6 cellular contexts compared by ENCODE assay signal in genomic region chr1:153962088-153963029, GRCh38. TPM values are rescaled to one million over a fixed set of nuclear protein-coding genes. Genes with fewer than 3 reads are reported as not detected.
A peak's percentile ranks its signal among the peaks of the same experiment; 100 is the strongest.
DNase-seq lines count a peak whose midpoint lies in the region; ATAC-seq and TF ChIP-seq lines count a peak whose summit lies in the region.

No MANE protein-coding gene starts in this region.

- H3K27me3 ChIP-seq in BE2C, result no peaks in the 10 kb centered on the region
- H3K27me3 ChIP-seq in esophagus squamous epithelium, result no peaks in the 10 kb centered on the region

- H3K4me3 ChIP-seq in BE2C (ENCODE audit: low read depth, low read length), result peak overlapping the region; percentile 97
- H3K4me3 ChIP-seq in esophagus squamous epithelium, result peak overlapping the region; percentile 60 to 85 (median 70)

- H3K4me1 Mint-ChIP-seq in stimulated activated effector memory CD8-positive, alpha-beta T cell treated with anti-CD3 and anti-CD28 coated beads, Interleukin-12 subunit alpha, Interleukin-12 subunit beta, amount 100 ng/mL, for 72 hours, result peaks cover 59% of the 10 kb centered on the region

- H3K9me3 ChIP-seq in BE2C (no peaks in the 10 kb centered on the region), esophagus squamous epithelium (no peaks in the 10 kb centered on the region)

- 42 to 54% methylated on average over 3 to 8 of the region's 16 CpGs for WGBS in esophagus squamous epithelium, 2 donors

- intact Hi-C loops in esophagus squamous epithelium (cut with DNase I), result no loop called here

- H3K36me3 ChIP-seq in BE2C (peaks cover 3% of the 10 kb centered on the region), esophagus squamous epithelium (peaks cover 8 to 26% (median 9%) of the 10 kb centered on the region in 3 donors)

- ATAC-seq in stimulated activated effector memory CD8-positive, alpha-beta T cell treated with anti-CD3 and anti-CD28 coated beads, Interleukin-12 subunit alpha, Interleukin-12 subunit beta, amount 100 ng/mL, for 72 hours, result no peak
- ATAC-seq in GM21528 (IDR thresholded peaks at IDR 0.05; ENCODE audit: low FRiP score, unreplicated experiment), result no peak

- DNase-seq in BE2C (no peak), MV-4-11 (lab: John Stamatoyannopoulos, UW) (peak; percentile 46), esophagus squamous epithelium (lab: John Stamatoyannopoulos, UW) (no peak), epidermal melanocyte (ENCODE audit: insufficient read length, low spot score) (no peak)
- DNase-seq in stimulated activated effector memory CD8-positive, alpha-beta T cell treated with anti-CD3 and anti-CD28 coated beads, Interleukin-12 subunit alpha, Interleukin-12 subunit beta, amount 100 ng/mL, for 72 hours (ENCODE audit: low spot score in 2 of 2), result no peak

- peak overlapping the region; percentile 94 to 98 (median 96) for H3K27ac ChIP-seq in esophagus squamous epithelium

- H3K4me3 Mint-ChIP-seq in stimulated activated effector memory CD8-positive, alpha-beta T cell treated with anti-CD3 and anti-CD28 coated beads, Interleukin-12 subunit alpha, Interleukin-12 subunit beta, amount 100 ng/mL, for 72 hours, result peak overlapping the region; percentile 81

- peak overlapping the region; percentile 91 for H3K27ac Mint-ChIP-seq in stimulated activated effector memory CD8-positive, alpha-beta T cell treated with anti-CD3 and anti-CD28 coated beads, Interleukin-12 subunit alpha, Interleukin-12 subunit beta, amount 100 ng/mL, for 72 hours

- peaks cover 49% of the 10 kb centered on the region for H3K36me3 Mint-ChIP-seq in stimulated activated effector memory CD8-positive, alpha-beta T cell treated with anti-CD3 and anti-CD28 coated beads, Interleukin-12 subunit alpha, Interleukin-12 subunit beta, amount 100 ng/mL, for 72 hours

- TF ChIP-seq POLR2A in esophagus squamous epithelium (IDR thresholded peaks at IDR 0.05), result no peak

- H3K4me1 ChIP-seq in BE2C (no peaks in the 10 kb centered on the region), esophagus squamous epithelium (peaks cover 28 to 83% (median 40%) of the 10 kb centered on the region in 3 donors)

- TF ChIP-seq CTCF in BE2C (IDR thresholded peaks at IDR 0.05; ENCODE audit: low read depth, low read length), result no peak
- TF ChIP-seq CTCF in esophagus squamous epithelium (IDR thresholded peaks at IDR 0.05), result no peak

- H3K9me3 Mint-ChIP-seq in stimulated activated effector memory CD8-positive, alpha-beta T cell treated with anti-CD3 and anti-CD28 coated beads, Interleukin-12 subunit alpha, Interleukin-12 subunit beta, amount 100 ng/mL, for 72 hours, result no peaks in the 10 kb centered on the region

RNA-seq across cellular contexts. Expression of gene SLC39A1, which starts 1.0 kb away (rescaled TPM):
- polyA plus RNA-seq in BE2C (2012; ENCODE audit: insufficient read depth, insufficient read length, low read depth), result 88.3 TPM
- total RNA-seq in esophagus squamous epithelium, result 10 to 100 TPM; 42.5 to 74.2 (median 58.8) TPM

RNA-seq across cellular contexts. Expression of gene CRTC2, which starts 3.9 kb away (rescaled TPM):
- 43.8 TPM for polyA plus RNA-seq in BE2C (2012; ENCODE audit: insufficient read depth, insufficient read length, low read depth)
- total RNA-seq in esophagus squamous epithelium, result 10 to 100 TPM in 1 of 4 donors, 1 to 10 TPM in 3; 7.5 to 13.2 (median 8.0) TPM

RNA-seq across cellular contexts. Expression of gene CREB3L4, which starts 5.3 kb away (rescaled TPM):
- 14.1 TPM for polyA plus RNA-seq in BE2C (2012; ENCODE audit: insufficient read depth, insufficient read length, low read depth)
- total RNA-seq in esophagus squamous epithelium, result 10 to 100 TPM in 1 of 4 donors, 1 to 10 TPM in 3; 3.7 to 14.4 (median 8.1) TPM

RNA-seq across cellular contexts. Expression of gene JTB, which starts 15.1 kb away (rescaled TPM):
- 209 TPM for polyA plus RNA-seq in BE2C (2012; ENCODE audit: insufficient read depth, insufficient read length, low read depth)
- 100 to 1,000 TPM; 144 to 225 (median 204) TPM for total RNA-seq in esophagus squamous epithelium

RNA-seq across cellular contexts. Expression of gene DENND4B, which starts 15.8 kb away (rescaled TPM):
- polyA plus RNA-seq in BE2C (2012; ENCODE audit: insufficient read depth, insufficient read length, low read depth), result 167 TPM
- total RNA-seq in esophagus squamous epithelium, result 10 to 100 TPM in 3 of 4 donors, 1 to 10 TPM in 1; 5.9 to 31.7 (median 14.1) TPM
